In genomic region chr4:66767442-66767841, GRCh38 we compare ENCODE assay signal across 24 cellular contexts.
"Had no signal": no experiment of that assay in that cellular context is flagged by ENCODE, and none has a peak within 500 bp of the region (broad histone marks: within the 10 kb centered on the region; RNA-seq: fewer than 3 reads in every experiment).

No MANE protein-coding gene starts in this region.

- ATAC-seq: mucosa of descending colon; naive thymus-derived CD4-positive, alpha-beta T cell; natural killer cell treated with Interleukin-12 subunit alpha and Interleukin-12 subunit beta and Interleukin-15 and Interleukin-18, amount 100 ng/mL, for 72 hours; pancreas; right cardiac atrium; stimulated activated effector memory CD8-positive, alpha-beta T cell treated with anti-CD3 and anti-CD28 coated beads, Interleukin-12 subunit alpha, Interleukin-12 subunit beta, amount 100 ng/mL, for 72 hours; upper lobe of right lung had no signal

- DNase-seq: islet precursor cell; left ventricle myocardium inferior; midbrain; mucosa of descending colon; naive thymus-derived CD4-positive, alpha-beta T cell; nucleus accumbens; pancreas; retina; right cardiac atrium; sigmoid colon; small intestine; spleen; stimulated activated CD4-positive, alpha-beta T cell treated with anti-CD3 and anti-CD28 coated beads, Interleukin-4, amount 100 ng/mL, for 24 hours; stimulated activated naive CD4-positive, alpha-beta T cell; tibial artery; trophoblast cell; upper lobe of right lung had no signal

- H3K79me2 ChIP-seq: hepatocyte had no signal

- H3K27me3 ChIP-seq: hepatocyte, pancreas, sigmoid colon, spleen, suprapubic skin, tibial artery, upper lobe of right lung had no signal

- H3K9me3 ChIP-seq: mucosa of descending colon, pancreas, prostate gland, suprapubic skin, thoracic aorta, tibial artery, upper lobe of right lung had no signal

- H3K27ac ChIP-seq: hepatocyte, left ventricle myocardium inferior, pancreas, prostate gland, sigmoid colon, spleen, suprapubic skin, thoracic aorta, tibial artery, upper lobe of right lung had no signal

- H3K4me1 ChIP-seq: left ventricle myocardium inferior, pancreas, prostate gland, sigmoid colon, spleen, suprapubic skin, tibial artery, upper lobe of right lung had no signal

- H3K36me3 ChIP-seq: left ventricle myocardium inferior, pancreas, prostate gland, sigmoid colon, spleen, suprapubic skin, thoracic aorta, tibial artery, upper lobe of right lung had no signal

- H3K4me2 ChIP-seq: hepatocyte had no signal

- H3K4me3 ChIP-seq: hepatocyte, left ventricle myocardium inferior, lung, mucosa of descending colon, pancreas, prostate gland, sigmoid colon, spleen, suprapubic skin, thoracic aorta, tibial artery, upper lobe of right lung had no signal
